17 cellular contexts compared by ENCODE assay signal in the genomic region with DNA sequence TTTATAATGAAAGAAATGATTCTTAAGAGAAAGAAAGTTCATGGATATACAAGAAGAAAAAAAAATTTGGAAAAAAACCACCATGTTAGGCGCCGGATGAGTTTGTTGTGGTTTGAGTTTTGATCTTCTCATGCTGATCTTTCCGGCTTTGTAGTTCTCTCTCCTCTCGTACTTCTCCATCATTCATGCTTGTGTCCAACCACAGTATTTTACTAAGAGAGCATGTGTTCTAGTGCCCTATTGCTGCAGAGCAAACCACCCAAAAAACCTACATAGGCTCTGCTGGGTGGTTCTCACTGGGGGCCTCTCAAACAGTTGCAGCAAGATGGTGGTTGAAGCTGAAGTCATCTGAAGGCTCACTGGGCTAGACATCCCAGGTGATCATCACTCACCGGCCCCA.
"Had no signal": no experiment of that assay in that cellular context is flagged by ENCODE, and none has a peak within 500 bp of the region (broad histone marks: within the 10 kb centered on the region; RNA-seq: fewer than 3 reads in every experiment).

No MANE protein-coding gene starts in this region.

- H3K4me1 ChIP-seq: psoas muscle, right lobe of liver, suprapubic skin, thyroid gland had no signal

- H3K9me3 ChIP-seq: heart left ventricle, neutrophil, psoas muscle, right lobe of liver, suprapubic skin, thyroid gland had no signal

- H3K4me3 ChIP-seq: heart left ventricle, psoas muscle, right lobe of liver, suprapubic skin, thyroid gland had no signal

- H3K36me3 ChIP-seq: heart left ventricle, neutrophil, right lobe of liver, suprapubic skin, thyroid gland had no signal

- ATAC-seq: heart left ventricle; naive thymus-derived CD8-positive, alpha-beta T cell; psoas muscle; right lobe of liver; stimulated activated effector memory CD8-positive, alpha-beta T cell treated with anti-CD3 and anti-CD28 coated beads, Interleukin-12 subunit alpha, Interleukin-12 subunit beta, amount 100 ng/mL, for 72 hours; stimulated activated naive CD8-positive, alpha-beta T cell treated with anti-CD3 and anti-CD28 coated beads, Interleukin-15, Interleukin-2, amounts not matched to agents 100 U/mL and 50 U/mL, for 24 hours had no signal

- DNase-seq: effector CD4-positive, alpha-beta T cell; endodermal cell; erythroblast; foreskin melanocyte; heart left ventricle; hippocampal formation; naive thymus-derived CD8-positive, alpha-beta T cell; psoas muscle; retina; right lobe of liver; stimulated activated CD4-positive, alpha-beta T cell treated with anti-CD3 and anti-CD28 coated beads, Interleukin-4, amount 100 ng/mL, for 1 hour; stimulated activated CD8-positive, alpha-beta memory T cell treated with anti-CD3 and anti-CD28 coated beads, Interleukin-4, amount 100 ng/mL, for 48 hours; stimulated activated naive CD8-positive, alpha-beta T cell treated with anti-CD3 and anti-CD28 coated beads, Interleukin-15, Interleukin-2, amounts not matched to agents 100 U/mL and 50 U/mL, for 24 hours; thyroid gland had no signal
